9 cellular contexts compared by ENCODE assay signal in genomic region chr1:146034976-146035469, GRCh38. TPM values are rescaled to one million over a fixed set of nuclear protein-coding genes. Genes with fewer than 3 reads are reported as not detected.
DNase-seq lines count a peak whose midpoint lies in the region; ATAC-seq and TF ChIP-seq lines count a peak whose summit lies in the region.
"Had no signal": no experiment of that assay in that cellular context is flagged by ENCODE, and none has a peak within 500 bp of the region (broad histone marks: within the 10 kb centered on the region; RNA-seq: fewer than 3 reads in every experiment).

No MANE protein-coding gene starts in this region.

- H3K4me1 ChIP-seq in SK-N-SH (ENCODE audit: control insufficient read depth in 1 of 2, insufficient read depth in 2 of 2, low read depth in 1 of 2, low read length in 1 of 2) (peaks cover 0 to 3% of the 10 kb centered on the region in 2 experiments; a peak in 2 of 4 replicates), OCI-LY1 (ENCODE audit: insufficient read depth, low read length, severe bottlenecking) (peaks cover 27% of the 10 kb centered on the region), ovary (ENCODE audit: insufficient read depth) (no peaks in the 10 kb centered on the region)

- no peak for DNase-seq in SK-N-SH
- no peak for DNase-seq in ovary
- no peak for DNase-seq in NCI-H2107 (lab: John Stamatoyannopoulos, UW)

- peaks cover 10% of the 10 kb centered on the region for H3K27me3 Mint-ChIP-seq in dendritic cell treated with granulocyte-macrophage colony-stimulating factor and Interleukin-4, amounts not matched to agents 40 ng/mL and 50 ng/mL, for 4 days

- no peak for TF ChIP-seq EP300 in SK-N-SH (IDR thresholded peaks at IDR 0.05; ENCODE audit: borderline replicate concordance in 1 of 2, low read depth in 1 of 2, low read length in 1 of 2)
- TF ChIP-seq EP300 in ovary (IDR thresholded peaks at IDR 0.05): no peak

- H3K4me1 Mint-ChIP-seq in dendritic cell treated with granulocyte-macrophage colony-stimulating factor and Interleukin-4, amounts not matched to agents 40 ng/mL and 50 ng/mL, for 4 days (ENCODE audit: low read depth): peaks cover 42% of the 10 kb centered on the region

- H3K9ac ChIP-seq in SK-N-SH (peak overlapping the region; percentile 31; the same call in 1 of the 2 replicates), OCI-LY1 (ENCODE audit: low read length) (peak overlapping the region; percentile 22)

- H3K4me3 Mint-ChIP-seq in dendritic cell treated with granulocyte-macrophage colony-stimulating factor and Interleukin-4, amounts not matched to agents 40 ng/mL and 50 ng/mL, for 4 days: peak overlapping the region; percentile 65

- H3K9me3 ChIP-seq in SK-N-SH (no peaks in the 10 kb centered on the region), OCI-LY1 (ENCODE audit: low read length) (no peaks in the 10 kb centered on the region), ovary (no peaks in the 10 kb centered on the region)

- no peak for TF ChIP-seq RAD21 in SK-N-SH (IDR thresholded peaks at IDR 0.05; ENCODE audit: low read length)

- peak overlapping the region; percentile 53 for H3K27ac Mint-ChIP-seq in dendritic cell treated with granulocyte-macrophage colony-stimulating factor and Interleukin-4, amounts not matched to agents 40 ng/mL and 50 ng/mL, for 4 days

- no peak for TF ChIP-seq POLR2A in ovary (IDR thresholded peaks at IDR 0.05)

- WGBS in SK-N-SH (ENCODE audit: low lambda C conversion rate): 46% methylated on average over 13 of the region's 13 CpGs
- WGBS in ovary, 3 donors: 16 to 19% (median 18%) methylated on average over 13 of the region's 13 CpGs

- H3K36me3 ChIP-seq in SK-N-SH (replicated peaks in 1 of 2; ENCODE audit: control insufficient read depth in 1 of 2, insufficient read depth in 2 of 2, low read length in 1 of 2): no peaks in the 10 kb centered on the region
- H3K36me3 ChIP-seq in OCI-LY1 (ENCODE audit: insufficient read depth, low read length): no peaks in the 10 kb centered on the region
- H3K36me3 ChIP-seq in ovary: no peaks in the 10 kb centered on the region

- intact Hi-C loops in dendritic cell treated with granulocyte-macrophage colony-stimulating factor and Interleukin-4, amounts not matched to agents 40 ng/mL and 50 ng/mL, for 4 days (cut with micrococcal nuclease): no loop called here
- intact Hi-C loops in ovary (cut with DNase I): no loop called here

- no peaks in the 10 kb centered on the region for H3K27me3 ChIP-seq in SK-N-SH (ENCODE audit: insufficient read depth)
- no peaks in the 10 kb centered on the region for H3K27me3 ChIP-seq in OCI-LY1 (ENCODE audit: insufficient read depth, low read length)
- no peaks in the 10 kb centered on the region for H3K27me3 ChIP-seq in ovary

- no peak for ATAC-seq in SK-N-SH treated with all-trans-retinoic acid at 6 μM for 48 hours
- no peak for ATAC-seq in GM18907 (IDR thresholded peaks at IDR 0.05; ENCODE audit: unreplicated experiment)
- ATAC-seq in GM21825 (IDR thresholded peaks at IDR 0.05; ENCODE audit: unreplicated experiment): no peak

- H3K79me2 ChIP-seq in SK-N-SH (ENCODE audit: insufficient read depth) (no peaks in the 10 kb centered on the region), OCI-LY1 (ENCODE audit: insufficient read depth, low read length) (no peaks in the 10 kb centered on the region)

- H3K9me2 ChIP-seq in SK-N-SH (no peaks in the 10 kb centered on the region), OCI-LY1 (ENCODE audit: low read depth, low read length) (no peaks in the 10 kb centered on the region)

- H3F3A ChIP-seq in SK-N-SH (replicated peaks; ENCODE audit: insufficient read depth) (peaks cover 48% of the 10 kb centered on the region), OCI-LY1 (ENCODE audit: insufficient read depth, low read length) (0 out of 2 replicates have a peak, but pooled peaks cover 6% of the 10 kb centered on the region)

- H3K36me3 Mint-ChIP-seq in dendritic cell treated with granulocyte-macrophage colony-stimulating factor and Interleukin-4, amounts not matched to agents 40 ng/mL and 50 ng/mL, for 4 days (ENCODE audit: low read depth): no peaks in the 10 kb centered on the region

- POLR2A ChIA-PET in SK-N-SH (lab: Yijun Ruan, JAX): interaction anchor here (0.7 to 5.4 kb wide), 3 partner anchors 17 to 177 kb away, joined by 3 to 35 read pairs (median 4); partner anchors contain the start of genes LIX1L and PIAS3

- peak overlapping the region; percentile 58; the same call in 1 of the 2 replicates for H3K4me2 ChIP-seq in SK-N-SH
- peak overlapping the region; percentile 88 for H3K4me2 ChIP-seq in OCI-LY1 (ENCODE audit: low read length)

- TF ChIP-seq CTCF in SK-N-SH (IDR thresholded peaks at IDR 0.05) (no peak), OCI-LY1 (IDR thresholded peaks at IDR 0.05; ENCODE audit: low read length) (no peak), ovary (IDR thresholded peaks at IDR 0.05) (no peak)

- no peaks in the 10 kb centered on the region for H3K9me3 Mint-ChIP-seq in dendritic cell treated with granulocyte-macrophage colony-stimulating factor and Interleukin-4, amounts not matched to agents 40 ng/mL and 50 ng/mL, for 4 days

- peak overlapping the region; percentile 29 to 45 for H3K27ac ChIP-seq in SK-N-SH (ENCODE audit: low read depth in 2 of 2, low read length in 1 of 2)
- H3K27ac ChIP-seq in OCI-LY1 (ENCODE audit: low read depth, low read length, poor library complexity, severe bottlenecking): peak overlapping the region; percentile 1
- H3K27ac ChIP-seq in ovary: peak overlapping the region in 1 of 2 donors; percentile 17

- H4K20me1 ChIP-seq in SK-N-SH (ENCODE audit: insufficient read depth) (no peaks in the 10 kb centered on the region; the same call in 1 of the 2 replicates), OCI-LY1 (ENCODE audit: insufficient read depth, low read length) (no peaks in the 10 kb centered on the region)

- H3K4me3 ChIP-seq in SK-N-SH (ENCODE audit: low read depth in 2 of 2, low read length in 1 of 2): peak overlapping the region; percentile 28 to 38
- peak overlapping the region; percentile 67 for H3K4me3 ChIP-seq in OCI-LY1 (ENCODE audit: low read depth, low read length, poor library complexity, severe bottlenecking)
- H3K4me3 ChIP-seq in ovary: peak overlapping the region; percentile 44

- CTCF ChIA-PET in SK-N-SH (lab: Yijun Ruan, JAX): interaction anchor here (0.9 to 3.3 kb wide), 5 partner anchors 11 to 190 kb away, joined by 3 to 13 read pairs (median 6); partner anchors contain the start of gene NUDT17

- H2AFZ ChIP-seq in SK-N-SH (ENCODE audit: low read depth) (peak overlapping the region; percentile 95), OCI-LY1 (ENCODE audit: low read length) (peak overlapping the region; percentile 68)

TF ChIP-seq in SK-N-SH, 30 proteins besides CTCF, POLR2A, EP300 and RAD21 (continues in another document):
- no peak for TF ChIP-seq FOXJ3 (CRISPR knock-in tag; IDR thresholded peaks at IDR 0.05)
- peak; percentile 18; the same call in 1 of the 2 replicates for TF ChIP-seq MAX (IDR thresholded peaks at IDR 0.05; ENCODE audit: low read depth)
- no peak for TF ChIP-seq CHD2 (IDR thresholded peaks at IDR 0.05; ENCODE audit: low read length, partially characterized antibody)
- no peak for TF ChIP-seq FOSL2 (IDR thresholded peaks at IDR 0.05; ENCODE audit: borderline replicate concordance, low read depth)
- no peak for TF ChIP-seq PBX3 (IDR thresholded peaks at IDR 0.05)

TF ChIP-seq in SK-N-SH treated with all-trans-retinoic acid at 6 μM for 48 hours, 23 proteins besides CTCF, POLR2A, EP300 and RAD21 (continues in another document):
- TF ChIP-seq PATZ1 (CRISPR knock-in tag; IDR thresholded peaks at IDR 0.05; ENCODE audit: borderline replicate concordance): no peak
- no peak for TF ChIP-seq SNAI2 (CRISPR knock-in tag; IDR thresholded peaks at IDR 0.05)
- no peak for TF ChIP-seq ARNTL (CRISPR knock-in tag; IDR thresholded peaks at IDR 0.05; ENCODE audit: borderline replicate concordance, low read depth)

RNA-seq across cellular contexts. Expression of gene HJV, which starts 13.5 kb away (rescaled TPM):
- 0.05 TPM in 1 of 2 replicates, not detected in the other for polyA plus RNA-seq in SK-N-SH (2012; rRNA removed)
- polyA plus RNA-seq in SK-N-SH (2012; cell fraction: cytosol; rRNA removed): 0.10 TPM in 1 of 2 replicates, not detected in the other
- polyA plus RNA-seq in SK-N-SH (2012; cell fraction: nucleus; rRNA removed): not detected in 2 replicates
- not detected for total RNA-seq in ovary
- polyA plus RNA-seq in ovary: not detected
- polyA plus RNA-seq: adipose tissue had no signal

RNA-seq across cellular contexts. Expression of gene TXNIP, which starts 38.6 kb away (rescaled TPM):
- 44.6 and 77.3 TPM in 2 replicates for polyA plus RNA-seq in SK-N-SH (2012; rRNA removed)
- 60.3 and 73.3 TPM in 2 replicates for polyA plus RNA-seq in SK-N-SH (2012; cell fraction: cytosol; rRNA removed)
- polyA plus RNA-seq in SK-N-SH (2012; cell fraction: nucleus; rRNA removed): 41.9 and 93.1 TPM in 2 replicates
- total RNA-seq in ovary: 1,000 to 10,000 TPM in 1 of 7 donors, 100 to 1,000 TPM in 6; 335 to 1,406 (median 617) TPM
- 1,000 to 10,000 TPM in 1 of 2 donors, 100 to 1,000 TPM in 1; 570 to 1,154 TPM for polyA plus RNA-seq in ovary

Comparison
In these comparisons a context has a peak if more than half of its experiments do, and no peak if none do; other contexts are left out.
1. RNA of gene TXNIP, which starts 38.6 kb away (polyA plus RNA-seq): 570 to 1,154 TPM in ovary; 41.9 to 93.1 TPM in SK-N-SH; every median in the first group is over 4 times any median in the second.
2. Peak in every context shown above with its lines, with median percentiles within 50 percentile points of each other: H3K4me3 ChIP-seq.